ENCODE assay signal across 8 cellular contexts in genomic region chr5:24633705-24634325, GRCh38. TPM values are rescaled to one million over a fixed set of nuclear protein-coding genes. Genes with fewer than 3 reads are reported as not detected.
A peak's percentile ranks its signal among the peaks of the same experiment; 100 is the strongest.
DNase-seq lines count a peak whose midpoint lies in the region; ATAC-seq, FAIRE-seq and TF ChIP-seq lines count a peak whose summit lies in the region.

No MANE protein-coding gene starts in this region.

- no peaks in the 10 kb centered on the region for H3K36me3 ChIP-seq in left ventricle myocardium inferior
- no peaks in the 10 kb centered on the region for H3K36me3 ChIP-seq in Peyer's patch
- no peaks in the 10 kb centered on the region for H3K36me3 ChIP-seq in esophagus squamous epithelium
- H3K36me3 ChIP-seq in small intestine (ENCODE audit: control insufficient read depth in 2 of 2, insufficient read depth in 2 of 2, low read length in 2 of 2): no peaks in the 10 kb centered on the region

- H3K27me3 ChIP-seq in left ventricle myocardium inferior (ENCODE audit: low read depth) (no peaks in the 10 kb centered on the region), Peyer's patch (no peaks in the 10 kb centered on the region), esophagus squamous epithelium (no peaks in the 10 kb centered on the region), small intestine (ENCODE audit: control insufficient read depth in 2 of 2, insufficient read depth in 2 of 2, low read length in 2 of 2) (no peaks in the 10 kb centered on the region)

- TF ChIP-seq CTCF in left ventricle myocardium inferior (IDR thresholded peaks at IDR 0.05; ENCODE audit: borderline replicate concordance) (peak; percentile 63), Peyer's patch (IDR thresholded peaks at IDR 0.05) (peak; percentile 9 to 60 (median 44)), esophagus squamous epithelium (IDR thresholded peaks at IDR 0.05) (peak in 5 of 6 experiments; percentile 26 to 56 (median 41))

- intact Hi-C loops in left ventricle myocardium inferior (cut with micrococcal nuclease): no loop called here
- intact Hi-C loops in Right ventricle myocardium superior (cut with DNase I): no loop called here
- intact Hi-C loops in esophagus squamous epithelium (cut with DNase I): no loop called here

- no peak for DNase-seq in left ventricle myocardium inferior
- no peak for DNase-seq in Right ventricle myocardium superior
- no peak for DNase-seq in Peyer's patch
- DNase-seq in esophagus squamous epithelium (lab: John Stamatoyannopoulos, UW): no peak
- peak; percentile 20 for DNase-seq in small intestine
- no peak for DNase-seq in mesenteric fat pad (ENCODE audit: low spot score)

- H3K27ac ChIP-seq in left ventricle myocardium inferior (replicated peaks): no peak overlapping the region
- no peak overlapping the region for H3K27ac ChIP-seq in Peyer's patch
- no peak overlapping the region for H3K27ac ChIP-seq in esophagus squamous epithelium
- no peak overlapping the region for H3K27ac ChIP-seq in small intestine (ENCODE audit: low read depth in 1 of 2, low read length in 1 of 2)

- TF ChIP-seq POLR2A in Peyer's patch (IDR thresholded peaks at IDR 0.05): no peak
- TF ChIP-seq POLR2A in esophagus squamous epithelium (IDR thresholded peaks at IDR 0.05): no peak

- no peaks in the 10 kb centered on the region for H3K4me1 ChIP-seq in left ventricle myocardium inferior
- H3K4me1 ChIP-seq in Peyer's patch: no peaks in the 10 kb centered on the region
- no peaks in the 10 kb centered on the region for H3K4me1 ChIP-seq in esophagus squamous epithelium
- H3K4me1 ChIP-seq in small intestine (ENCODE audit: control insufficient read depth in 2 of 2, insufficient read depth in 1 of 2, low read depth in 1 of 2, low read length in 1 of 2): no peaks in the 10 kb centered on the region

- no peak for ATAC-seq in Right ventricle myocardium superior (ENCODE audit: poor library complexity)
- no peak for ATAC-seq in HG03460 (IDR thresholded peaks at IDR 0.05; ENCODE audit: unreplicated experiment)

- H3K4me3 ChIP-seq in left ventricle myocardium inferior: no peak overlapping the region
- no peak overlapping the region for H3K4me3 ChIP-seq in Peyer's patch
- no peak overlapping the region for H3K4me3 ChIP-seq in esophagus squamous epithelium
- H3K4me3 ChIP-seq in small intestine (ENCODE audit: low read depth in 1 of 2, low read length in 2 of 2): no peak overlapping the region

- FAIRE-seq in small intestine (lab: Jason Lieb, UNC): no peak

- 0 to 1% methylated on average over 4 of the region's 4 CpGs for WGBS in esophagus squamous epithelium, 2 donors
- 1% methylated on average over 4 of the region's 4 CpGs for WGBS in small intestine, 3 donors

- TF ChIP-seq EP300 in Ishikawa (IDR thresholded peaks at IDR 0.05; ENCODE audit: borderline replicate concordance): no peak

- peak; percentile 64 for TF ChIP-seq RAD21 in Ishikawa (IDR thresholded peaks at IDR 0.05; ENCODE audit: low read depth)

- no peaks in the 10 kb centered on the region for H3K9me3 ChIP-seq in left ventricle myocardium inferior (replicated peaks)
- H3K9me3 ChIP-seq in Peyer's patch: no peaks in the 10 kb centered on the region
- H3K9me3 ChIP-seq in esophagus squamous epithelium: no peaks in the 10 kb centered on the region
- H3K9me3 ChIP-seq in small intestine (ENCODE audit: control insufficient read depth, low read depth): no peaks in the 10 kb centered on the region

TF ChIP-seq in Ishikawa, 13 proteins besides CTCF, POLR2A, EP300 and RAD21:
- TF ChIP-seq CREB1 (IDR thresholded peaks at IDR 0.05; ENCODE audit: low read depth) (no peak), REST (IDR thresholded peaks at IDR 0.05; ENCODE audit: low read depth) (no peak), TAF1 (IDR thresholded peaks at IDR 0.05; ENCODE audit: low read depth) (no peak), TEAD4 (IDR thresholded peaks at IDR 0.05) (no peak), NFIC (IDR thresholded peaks at IDR 0.05) (no peak), FOXM1 (IDR thresholded peaks at IDR 0.05; ENCODE audit: borderline replicate concordance, low read depth) (no peak), EGR1 (IDR thresholded peaks at IDR 0.05) (no peak), ZBTB7A (IDR thresholded peaks at IDR 0.05; ENCODE audit: low read depth) (no peak), TCF12 (IDR thresholded peaks at IDR 0.05; ENCODE audit: low read depth) (no peak), USF1 (IDR thresholded peaks at IDR 0.05) (no peak)
- TF ChIP-seq, protein P1, sequence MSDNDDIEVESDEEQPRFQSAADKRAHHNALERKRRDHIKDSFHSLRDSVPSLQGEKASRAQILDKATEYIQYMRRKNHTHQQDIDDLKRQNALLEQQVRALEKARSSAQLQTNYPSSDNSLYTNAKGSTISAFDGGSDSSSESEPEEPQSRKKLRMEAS (IDR thresholded peaks at IDR 0.05): no peak

RNA-seq across cellular contexts. Expression of gene CDH10, which starts 11.0 kb away (rescaled TPM):
- total RNA-seq in left ventricle myocardium inferior (not detected), Right ventricle myocardium superior (not detected), Peyer's patch (not detected), esophagus squamous epithelium (under 1 TPM in 1 of 4 donors, not detected in 3; 0.09 TPM), mesenteric fat pad (not detected)
- under 1 TPM in 1 of 3 donors, not detected in 2; 0.78 TPM for polyA plus RNA-seq in small intestine
